ENCODE assay signal across 1 cellular context in the genomic region with DNA sequence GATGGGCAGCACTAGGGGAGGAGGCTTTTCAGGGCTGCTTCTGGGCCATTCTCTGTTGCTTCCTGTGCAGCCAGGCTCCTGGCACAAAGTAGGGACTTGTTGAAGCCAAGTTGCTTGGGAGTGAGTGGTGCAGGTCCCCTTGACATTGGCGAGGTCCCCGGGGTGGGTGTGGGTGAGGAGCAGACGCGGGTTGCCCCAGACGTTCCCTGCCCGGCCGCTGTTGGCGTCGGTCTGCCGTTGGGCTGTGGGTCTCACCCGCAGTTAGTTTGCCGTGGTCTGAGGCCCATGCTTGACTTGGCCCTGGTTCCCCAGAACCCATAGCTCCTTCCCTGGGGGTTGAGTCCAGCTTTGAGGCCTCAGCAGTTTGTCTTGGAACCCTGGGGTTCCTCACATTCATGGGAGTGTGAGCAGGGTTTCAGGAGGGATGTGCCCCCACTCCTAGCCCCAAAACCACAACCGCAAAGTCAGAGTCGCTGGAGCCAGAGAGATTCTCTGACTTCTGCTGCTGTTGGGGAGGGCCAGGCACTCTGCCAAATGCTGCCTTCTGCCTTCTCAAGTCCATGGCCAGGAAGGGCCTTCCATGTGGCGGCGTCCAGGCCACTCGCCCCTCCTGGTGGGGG.
TF ChIP-seq lines count a peak whose summit lies in the region.

No MANE protein-coding gene starts in this region.

TF ChIP-seq in GM12878, 131 proteins besides CTCF, POLR2A, EP300 and RAD21 (continued from another document):
- TF ChIP-seq, protein P1, sequence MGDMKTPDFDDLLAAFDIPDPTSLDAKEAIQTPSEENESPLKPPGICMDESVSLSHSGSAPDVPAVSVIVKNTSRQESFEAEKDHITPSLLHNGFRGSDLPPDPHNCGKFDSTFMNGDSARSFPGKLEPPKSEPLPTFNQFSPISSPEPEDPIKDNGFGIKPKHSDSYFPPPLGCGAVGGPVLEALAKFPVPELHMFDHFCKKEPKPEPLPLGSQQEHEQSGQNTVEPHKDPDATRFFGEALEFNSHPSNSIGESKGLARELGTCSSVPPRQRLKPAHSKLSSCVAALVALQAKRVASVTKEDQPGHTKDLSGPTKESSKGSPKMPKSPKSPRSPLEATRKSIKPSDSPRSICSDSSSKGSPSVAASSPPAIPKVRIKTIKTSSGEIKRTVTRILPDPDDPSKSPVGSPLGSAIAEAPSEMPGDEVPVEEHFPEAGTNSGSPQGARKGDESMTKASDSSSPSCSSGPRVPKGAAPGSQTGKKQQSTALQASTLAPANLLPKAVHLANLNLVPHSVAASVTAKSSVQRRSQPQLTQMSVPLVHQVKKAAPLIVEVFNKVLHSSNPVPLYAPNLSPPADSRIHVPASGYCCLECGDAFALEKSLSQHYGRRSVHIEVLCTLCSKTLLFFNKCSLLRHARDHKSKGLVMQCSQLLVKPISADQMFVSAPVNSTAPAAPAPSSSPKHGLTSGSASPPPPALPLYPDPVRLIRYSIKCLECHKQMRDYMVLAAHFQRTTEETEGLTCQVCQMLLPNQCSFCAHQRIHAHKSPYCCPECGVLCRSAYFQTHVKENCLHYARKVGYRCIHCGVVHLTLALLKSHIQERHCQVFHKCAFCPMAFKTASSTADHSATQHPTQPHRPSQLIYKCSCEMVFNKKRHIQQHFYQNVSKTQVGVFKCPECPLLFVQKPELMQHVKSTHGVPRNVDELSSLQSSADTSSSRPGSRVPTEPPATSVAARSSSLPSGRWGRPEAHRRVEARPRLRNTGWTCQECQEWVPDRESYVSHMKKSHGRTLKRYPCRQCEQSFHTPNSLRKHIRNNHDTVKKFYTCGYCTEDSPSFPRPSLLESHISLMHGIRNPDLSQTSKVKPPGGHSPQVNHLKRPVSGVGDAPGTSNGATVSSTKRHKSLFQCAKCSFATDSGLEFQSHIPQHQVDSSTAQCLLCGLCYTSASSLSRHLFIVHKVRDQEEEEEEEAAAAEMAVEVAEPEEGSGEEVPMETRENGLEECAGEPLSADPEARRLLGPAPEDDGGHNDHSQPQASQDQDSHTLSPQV (IDR thresholded peaks at IDR 0.05), result no peak
- peak in 1 of 2 experiments; percentile 15; a peak in 1 of 4 replicates for TF ChIP-seq BHLHE40 (IDR thresholded peaks at IDR 0.05; ENCODE audit: borderline replicate concordance in 1 of 2, low read depth in 2 of 2, low read length in 1 of 2)
- TF ChIP-seq DPF2 (IDR thresholded peaks at IDR 0.05), result peak; percentile 50; the same call in 1 of the 2 replicates
- 0 out of 2 replicates have a peak, but pooled peaks have one; percentile 21 for TF ChIP-seq BACH1 (IDR thresholded peaks at IDR 0.05; ENCODE audit: borderline replicate concordance)
- 0 out of 2 replicates have a peak, but pooled peaks have one; percentile 23 for TF ChIP-seq PAX5 (IDR thresholded peaks at IDR 0.05; ENCODE audit: borderline replicate concordance, low read depth, low read length)
- no peak for TF ChIP-seq IRF5 (IDR thresholded peaks at IDR 0.05; ENCODE audit: borderline replicate concordance)
- peak; percentile 98 for TF ChIP-seq RUNX3 (IDR thresholded peaks at IDR 0.05; ENCODE audit: low read length)
- no peak for TF ChIP-seq TCF7 (IDR thresholded peaks at IDR 0.05; ENCODE audit: borderline replicate concordance)
- TF ChIP-seq MLLT1 (IDR thresholded peaks at IDR 0.05), result peak; percentile 93
- TF ChIP-seq MTA2 (IDR thresholded peaks at IDR 0.05; ENCODE audit: low read depth), result peak; percentile 39; the same call in 1 of the 2 replicates
- TF ChIP-seq CBFB (IDR thresholded peaks at IDR 0.05; ENCODE audit: low read depth), result peak; percentile 93
- 0 out of 2 replicates have a peak, but pooled peaks have one; percentile 56 for TF ChIP-seq NBN (IDR thresholded peaks at IDR 0.05)
- peak; percentile 51 for TF ChIP-seq RELB (IDR thresholded peaks at IDR 0.05; ENCODE audit: low read depth)
- 0 out of 4 replicates have a peak, but pooled peaks of 1 of the 2 experiments have one; percentile 44 for TF ChIP-seq ETV6 (conservative IDR thresholded peaks at IDR 0.05 in 1 of 2, IDR thresholded peaks at IDR 0.05 in 1 of 2; ENCODE audit: borderline replicate concordance in 1 of 2, low read depth in 1 of 2)
TF ChIP-seq in GM12878: peak in this region for 16.
